Comparison of ENCODE assay signal across 33 cellular contexts in genomic region chr3:95227092-95227491, GRCh38.
"Had no signal": no experiment of that assay in that cellular context is flagged by ENCODE, and none has a peak within 500 bp of the region (broad histone marks: within the 10 kb centered on the region; RNA-seq: fewer than 3 reads in every experiment).

No MANE protein-coding gene starts in this region.

- H3K36me3 ChIP-seq: adrenal gland, brain microvascular endothelial cell, breast epithelium had no signal

- FAIRE-seq: astrocyte, TTC549 had no signal

- H3K4me3 ChIP-seq: adrenal gland, body of pancreas, breast epithelium had no signal

- ATAC-seq: activated CD8-positive, alpha-beta T cell treated with anti-CD3 and anti-CD28 coated beads for 36 hours; activated naive CD4-positive, alpha-beta T cell treated with anti-CD3 and anti-CD28 coated beads, Interleukin-2, amount 50 U/mL, for 72 hours; activated T-cell treated with anti-CD3 and anti-CD28 coated beads, Interleukin-2, amount 50 U/mL, for 4 hours; activated T-cell treated with anti-CD3 and anti-CD28 coated beads, Interleukin-2, amount 50 U/mL, for 72 hours; activated T-helper 17 cell treated with anti-CD3 and anti-CD28 coated beads, Interleukin-2, amount 50 U/mL, for 72 hours; body of pancreas had no signal

- H3K27ac ChIP-seq: adrenal gland, body of pancreas, brain microvascular endothelial cell, breast epithelium, VCaP had no signal

- H3K27me3 ChIP-seq: adrenal gland, body of pancreas, brain microvascular endothelial cell, breast epithelium had no signal

- DNase-seq: activated B cell treated with CpG ODN at 0.5 μM for 24 hours; activated CD4-positive, alpha-beta memory T cell treated with anti-CD3 and anti-CD28 coated beads for 36 hours; activated CD4-positive, alpha-beta T cell treated with anti-CD3 and anti-CD28 coated beads for 4 hours; activated CD4-positive, alpha-beta T cell treated with anti-CD3 and anti-CD28 coated beads, Interleukin-2, amount 10 ng/mL, durations not matched to agents 24 days and 14 days; activated CD4-positive, alpha-beta T cell treated with anti-CD3 and anti-CD28 coated beads, Interleukin-2, amount 50 U/mL, for 1 hour; activated CD4-positive, alpha-beta T cell treated with anti-CD3 and anti-CD28 coated beads, Interleukin-2, amount 50 U/mL, for 4 hours; activated CD4-positive, CD25-positive, alpha-beta regulatory T cell treated with anti-CD3 and anti-CD28 coated beads, Interleukin-2, amount 50 U/mL, for 72 hours; activated CD8-positive, alpha-beta memory T cell treated with anti-CD3 and anti-CD28 coated beads, Interleukin-2, amount 50 U/mL, for 4 hours; activated CD8-positive, alpha-beta T cell treated with anti-CD3 and anti-CD28 coated beads for 36 hours; activated effector memory CD4-positive, alpha-beta T cell treated with anti-CD3 and anti-CD28 coated beads, Interleukin-2, amount 50 U/mL, for 16 hours; activated gamma-delta T cell treated with Interleukin-2 at 50 U/mL for 16 hours; activated naive CD4-positive, alpha-beta T cell; activated naive CD4-positive, alpha-beta T cell treated with anti-CD3 and anti-CD28 coated beads for 36 hours; activated naive CD4-positive, alpha-beta T cell treated with anti-CD3 and anti-CD28 coated beads, Interleukin-2, amount 50 U/mL, for 16 hours; activated naive CD8-positive, alpha-beta T cell treated with anti-CD3 and anti-CD28 coated beads for 36 hours; activated T-cell treated with anti-CD3 and anti-CD28 coated beads for 4 hours; activated T-cell treated with anti-CD3 and anti-CD28 coated beads, Interleukin-2, amount 50 U/mL, for 1 hour; activated T-cell treated with anti-CD3 and anti-CD28 coated beads, Interleukin-2, amount 50 U/mL, for 4 hours; activated T-cell treated with anti-CD3 and anti-CD28 coated beads, Interleukin-2, amount 50 U/mL, for 72 hours; adrenal gland; amniotic stem cell; body of pancreas; brain microvascular endothelial cell; central memory CD4-positive, alpha-beta T cell; T-helper 1 cell; T-helper 2 cell; T-helper 9 cell had no signal

- H3K9me3 ChIP-seq: adrenal gland, body of pancreas had no signal

- H3K4me1 ChIP-seq: adrenal gland, body of pancreas, breast epithelium had no signal
